ENCODE assay signal across 31 cellular contexts in the genomic region with DNA sequence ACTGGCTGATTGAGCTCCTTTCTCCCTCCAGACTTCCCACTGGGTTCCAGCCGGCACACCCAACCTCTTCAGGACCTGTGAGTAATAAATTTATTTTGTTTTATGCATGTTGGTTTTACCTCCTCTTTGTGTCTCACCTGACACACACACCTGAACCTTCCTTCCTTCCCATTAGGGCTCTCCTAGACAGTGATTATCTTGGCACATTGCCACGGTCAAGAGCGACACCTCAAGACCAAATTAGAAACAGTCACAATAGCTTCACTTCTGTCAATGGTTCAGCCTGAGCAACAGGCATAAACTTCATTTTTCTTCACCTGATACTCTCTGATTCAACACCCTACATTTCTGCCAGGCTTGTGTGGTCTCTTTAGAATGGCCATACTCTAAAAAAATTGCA.
DNase-seq lines count a peak whose midpoint lies in the region; ATAC-seq and TF ChIP-seq lines count a peak whose summit lies in the region.
"Had no signal": no experiment of that assay in that cellular context is flagged by ENCODE, and none has a peak within 500 bp of the region (broad histone marks: within the 10 kb centered on the region; RNA-seq: fewer than 3 reads in every experiment).

No MANE protein-coding gene starts in this region.

- DNase-seq in DMS153 (lab: John Stamatoyannopoulos, UW) (peak; percentile 66), HT-29 (ENCODE audit: low spot score) (peak; percentile 20), NCI-H345 treated with DMSO at 0.1 percent for 48 hours (lab: John Stamatoyannopoulos, UW; ENCODE audit: unreplicated experiment) (peak; percentile 6), WTC11 (ENCODE audit: low spot score) (no peak), C1 segment of cervical spinal cord (lab: John Stamatoyannopoulos, UW) (no peak), left ventricle myocardium inferior (no peak)
- DNase-seq: activated CD4-positive, alpha-beta T cell treated with anti-CD3 and anti-CD28 coated beads, Interleukin-2, amount 10 ng/mL, durations not matched to agents 7 days and 5 days; activated effector memory CD4-positive, alpha-beta T cell treated with Interleukin-2 at 50 U/mL for 16 hours; activated naive CD8-positive, alpha-beta T cell treated with anti-CD3 and anti-CD28 coated beads, Interleukin-2, amount 10 ng/mL, durations not matched to agents 7 days and 5 days; Caco-2; colonic mucosa; DND-41; effector CD4-positive, alpha-beta T cell; GF-D8; GM23248; hypothalamus; left colon; NCI-H1436 treated with DMSO at 0.1 percent for 48 hours; NCI-H226; nephron progenitor cell; PC-3; stimulated activated CD4-positive, alpha-beta T cell treated with anti-CD3 and anti-CD28 coated beads, Interleukin-4, amount 100 ng/mL, for 4 hours; T-cell; tibial artery; WERI-Rb-1 had no signal

- H3K36me3 Mint-ChIP-seq in WTC11, result no peaks in the 10 kb centered on the region
- H3K36me3 Mint-ChIP-seq: activated naive CD8-positive, alpha-beta T cell treated with anti-CD3 and anti-CD28 coated beads, Interleukin-2, amount 10 ng/mL, durations not matched to agents 7 days and 5 days; T-cell had no signal

- TF ChIP-seq CTCF in WTC11 (IDR thresholded peaks at IDR 0.05) (no peak), left ventricle myocardium inferior (IDR thresholded peaks at IDR 0.05; ENCODE audit: borderline replicate concordance) (no peak)

- H3K9me3 ChIP-seq in left ventricle myocardium inferior (replicated peaks), result peaks cover 7% of the 10 kb centered on the region
- H3K9me3 ChIP-seq: ascending aorta, BLaER1, Caco-2, colonic mucosa, tibial artery had no signal

- H3K27ac Mint-ChIP-seq in WTC11, result no peak overlapping the region
- H3K27ac Mint-ChIP-seq: activated CD4-positive, alpha-beta T cell treated with anti-CD3 and anti-CD28 coated beads, Interleukin-2, amount 10 ng/mL, durations not matched to agents 7 days and 5 days; activated naive CD8-positive, alpha-beta T cell treated with anti-CD3 and anti-CD28 coated beads, Interleukin-2, amount 10 ng/mL, durations not matched to agents 7 days and 5 days; memory B cell; nephron progenitor cell; T-cell had no signal

- no peak overlapping the region for H3K27ac ChIP-seq in left ventricle myocardium inferior (replicated peaks)
- H3K27ac ChIP-seq: ascending aorta, BLaER1, cardiac muscle cell, colonic mucosa, GM23248, KMS-11, tibial artery, WERI-Rb-1 had no signal

- H3K9me3 Mint-ChIP-seq in WTC11, result peaks cover 9% of the 10 kb centered on the region
- H3K9me3 Mint-ChIP-seq: activated CD4-positive, alpha-beta T cell treated with anti-CD3 and anti-CD28 coated beads, Interleukin-2, amount 10 ng/mL, durations not matched to agents 7 days and 5 days; activated naive CD8-positive, alpha-beta T cell treated with anti-CD3 and anti-CD28 coated beads, Interleukin-2, amount 10 ng/mL, durations not matched to agents 7 days and 5 days had no signal

- intact Hi-C loops in left ventricle myocardium inferior (cut with micrococcal nuclease), result no loop called here

- H3K4me3 Mint-ChIP-seq in WTC11, result no peak overlapping the region
- H3K4me3 Mint-ChIP-seq: activated CD4-positive, alpha-beta T cell treated with anti-CD3 and anti-CD28 coated beads, Interleukin-2, amount 10 ng/mL, durations not matched to agents 7 days and 5 days; activated naive CD8-positive, alpha-beta T cell treated with anti-CD3 and anti-CD28 coated beads, Interleukin-2, amount 10 ng/mL, durations not matched to agents 7 days and 5 days; memory B cell; nephron progenitor cell; T-cell had no signal

- POLR2A ChIA-PET in WTC11 (lab: Charles Lee), result no interaction called here

- peaks cover 7% of the 10 kb centered on the region for H3K27me3 Mint-ChIP-seq in WTC11 (ENCODE audit: low read depth)
- H3K27me3 Mint-ChIP-seq: activated CD4-positive, alpha-beta T cell treated with anti-CD3 and anti-CD28 coated beads, Interleukin-2, amount 10 ng/mL, durations not matched to agents 7 days and 5 days had no signal

- H3K27me3 ChIP-seq in left ventricle myocardium inferior (ENCODE audit: low read depth), result peaks cover 13% of the 10 kb centered on the region
- H3K27me3 ChIP-seq: ascending aorta, BLaER1, cardiac muscle cell, colonic mucosa, tibial artery had no signal

- CTCF ChIA-PET in WTC11 (lab: Charles Lee), result interaction anchor here (1.0 to 2.2 kb wide), 3 partner anchors 9 to 119 kb away, joined by 4 to 7 read pairs (median 4); no protein-coding TSS in a partner anchor

- H3K4me1 ChIP-seq in left ventricle myocardium inferior, result no peaks in the 10 kb centered on the region
- H3K4me1 ChIP-seq: ascending aorta, BLaER1, Caco-2, colonic mucosa, tibial artery had no signal

- no peaks in the 10 kb centered on the region for H3K36me3 ChIP-seq in left ventricle myocardium inferior
- H3K36me3 ChIP-seq: ascending aorta, BLaER1, cardiac muscle cell, colonic mucosa, tibial artery, WERI-Rb-1 had no signal

- 0 out of 2 replicates have a peak, but pooled peaks have one; percentile 8 for ATAC-seq in WTC11
- ATAC-seq in GM18519 (IDR thresholded peaks at IDR 0.05; ENCODE audit: low FRiP score, unreplicated experiment), result no peak
- ATAC-seq: left colon, PC-3, T-cell had no signal

- peaks cover 11% of the 10 kb centered on the region for H3K4me1 Mint-ChIP-seq in WTC11
- H3K4me1 Mint-ChIP-seq: activated CD4-positive, alpha-beta T cell treated with anti-CD3 and anti-CD28 coated beads, Interleukin-2, amount 10 ng/mL, durations not matched to agents 7 days and 5 days; activated naive CD8-positive, alpha-beta T cell treated with anti-CD3 and anti-CD28 coated beads, Interleukin-2, amount 10 ng/mL, durations not matched to agents 7 days and 5 days; memory B cell; nephron progenitor cell; T-cell had no signal

- no peak overlapping the region for H3K4me3 ChIP-seq in left ventricle myocardium inferior
- H3K4me3 ChIP-seq: ascending aorta, BLaER1, cardiac muscle cell, colonic mucosa, GM23248, tibial artery had no signal

TF ChIP-seq in WTC11, 78 proteins besides CTCF, POLR2A, EP300 and RAD21 (continues in another document):
- no peak for TF ChIP-seq NR2C2 (CRISPR knock-in tag; IDR thresholded peaks at IDR 0.05)
- TF ChIP-seq ZNF263 (CRISPR knock-in tag; IDR thresholded peaks at IDR 0.05; ENCODE audit: low read depth), result no peak
- TF ChIP-seq, protein P1, sequence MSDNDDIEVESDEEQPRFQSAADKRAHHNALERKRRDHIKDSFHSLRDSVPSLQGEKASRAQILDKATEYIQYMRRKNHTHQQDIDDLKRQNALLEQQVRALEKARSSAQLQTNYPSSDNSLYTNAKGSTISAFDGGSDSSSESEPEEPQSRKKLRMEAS (CRISPR knock-in tag; IDR thresholded peaks at IDR 0.05), result no peak
- TF ChIP-seq, protein P2, sequence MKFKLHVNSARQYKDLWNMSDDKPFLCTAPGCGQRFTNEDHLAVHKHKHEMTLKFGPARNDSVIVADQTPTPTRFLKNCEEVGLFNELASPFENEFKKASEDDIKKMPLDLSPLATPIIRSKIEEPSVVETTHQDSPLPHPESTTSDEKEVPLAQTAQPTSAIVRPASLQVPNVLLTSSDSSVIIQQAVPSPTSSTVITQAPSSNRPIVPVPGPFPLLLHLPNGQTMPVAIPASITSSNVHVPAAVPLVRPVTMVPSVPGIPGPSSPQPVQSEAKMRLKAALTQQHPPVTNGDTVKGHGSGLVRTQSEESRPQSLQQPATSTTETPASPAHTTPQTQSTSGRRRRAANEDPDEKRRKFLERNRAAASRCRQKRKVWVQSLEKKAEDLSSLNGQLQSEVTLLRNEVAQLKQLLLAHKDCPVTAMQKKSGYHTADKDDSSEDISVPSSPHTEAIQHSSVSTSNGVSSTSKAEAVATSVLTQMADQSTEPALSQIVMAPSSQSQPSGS (CRISPR knock-in tag; IDR thresholded peaks at IDR 0.05; ENCODE audit: borderline replicate concordance, low read depth), result no peak
- TF ChIP-seq, protein P3, sequence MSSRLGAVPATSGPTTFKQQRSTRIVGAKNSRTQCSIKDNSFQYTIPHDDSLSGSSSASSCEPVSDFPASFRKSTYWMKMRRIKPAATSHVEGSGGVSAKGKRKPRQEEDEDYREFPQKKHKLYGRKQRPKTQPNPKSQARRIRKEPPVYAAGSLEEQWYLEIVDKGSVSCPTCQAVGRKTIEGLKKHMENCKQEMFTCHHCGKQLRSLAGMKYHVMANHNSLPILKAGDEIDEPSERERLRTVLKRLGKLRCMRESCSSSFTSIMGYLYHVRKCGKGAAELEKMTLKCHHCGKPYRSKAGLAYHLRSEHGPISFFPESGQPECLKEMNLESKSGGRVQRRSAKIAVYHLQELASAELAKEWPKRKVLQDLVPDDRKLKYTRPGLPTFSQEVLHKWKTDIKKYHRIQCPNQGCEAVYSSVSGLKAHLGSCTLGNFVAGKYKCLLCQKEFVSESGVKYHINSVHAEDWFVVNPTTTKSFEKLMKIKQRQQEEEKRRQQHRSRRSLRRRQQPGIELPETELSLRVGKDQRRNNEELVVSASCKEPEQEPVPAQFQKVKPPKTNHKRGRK (CRISPR knock-in tag; IDR thresholded peaks at IDR 0.05; ENCODE audit: borderline replicate concordance), result no peak
- TF ChIP-seq, protein P4, sequence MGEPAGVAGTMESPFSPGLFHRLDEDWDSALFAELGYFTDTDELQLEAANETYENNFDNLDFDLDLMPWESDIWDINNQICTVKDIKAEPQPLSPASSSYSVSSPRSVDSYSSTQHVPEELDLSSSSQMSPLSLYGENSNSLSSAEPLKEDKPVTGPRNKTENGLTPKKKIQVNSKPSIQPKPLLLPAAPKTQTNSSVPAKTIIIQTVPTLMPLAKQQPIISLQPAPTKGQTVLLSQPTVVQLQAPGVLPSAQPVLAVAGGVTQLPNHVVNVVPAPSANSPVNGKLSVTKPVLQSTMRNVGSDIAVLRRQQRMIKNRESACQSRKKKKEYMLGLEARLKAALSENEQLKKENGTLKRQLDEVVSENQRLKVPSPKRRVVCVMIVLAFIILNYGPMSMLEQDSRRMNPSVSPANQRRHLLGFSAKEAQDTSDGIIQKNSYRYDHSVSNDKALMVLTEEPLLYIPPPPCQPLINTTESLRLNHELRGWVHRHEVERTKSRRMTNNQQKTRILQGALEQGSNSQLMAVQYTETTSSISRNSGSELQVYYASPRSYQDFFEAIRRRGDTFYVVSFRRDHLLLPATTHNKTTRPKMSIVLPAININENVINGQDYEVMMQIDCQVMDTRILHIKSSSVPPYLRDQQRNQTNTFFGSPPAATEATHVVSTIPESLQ (CRISPR knock-in tag; IDR thresholded peaks at IDR 0.05), result no peak
- TF ChIP-seq, protein P5, sequence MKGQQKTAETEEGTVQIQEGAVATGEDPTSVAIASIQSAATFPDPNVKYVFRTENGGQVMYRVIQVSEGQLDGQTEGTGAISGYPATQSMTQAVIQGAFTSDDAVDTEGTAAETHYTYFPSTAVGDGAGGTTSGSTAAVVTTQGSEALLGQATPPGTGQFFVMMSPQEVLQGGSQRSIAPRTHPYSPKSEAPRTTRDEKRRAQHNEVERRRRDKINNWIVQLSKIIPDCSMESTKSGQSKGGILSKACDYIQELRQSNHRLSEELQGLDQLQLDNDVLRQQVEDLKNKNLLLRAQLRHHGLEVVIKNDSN (CRISPR knock-in tag; IDR thresholded peaks at IDR 0.05), result no peak
- no peak for TF ChIP-seq ZBTB21 (CRISPR knock-in tag; IDR thresholded peaks at IDR 0.05; ENCODE audit: borderline replicate concordance)
- no peak for TF ChIP-seq ZNF396 (CRISPR knock-in tag; IDR thresholded peaks at IDR 0.05; ENCODE audit: borderline replicate concordance)
- no peak for TF ChIP-seq TP53 (CRISPR knock-in tag; IDR thresholded peaks at IDR 0.05)
- TF ChIP-seq ZNF121 (CRISPR knock-in tag; IDR thresholded peaks at IDR 0.05), result no peak
- TF ChIP-seq JAZF1 (CRISPR knock-in tag; IDR thresholded peaks at IDR 0.05), result no peak

Comparison
In these comparisons a context has a peak if more than half of its experiments do, and no peak if none do; other contexts are left out.
1. DNase-seq: peak in DMS153 (single experiment), HT-29 (single experiment) and NCI-H345 treated with DMSO at 0.1 percent for 48 hours (single experiment); none in WTC11 (single experiment), C1 segment of cervical spinal cord (0 of 14) and left ventricle myocardium inferior (single experiment).